ENCODE assay signal across 8 cellular contexts in the genomic region with DNA sequence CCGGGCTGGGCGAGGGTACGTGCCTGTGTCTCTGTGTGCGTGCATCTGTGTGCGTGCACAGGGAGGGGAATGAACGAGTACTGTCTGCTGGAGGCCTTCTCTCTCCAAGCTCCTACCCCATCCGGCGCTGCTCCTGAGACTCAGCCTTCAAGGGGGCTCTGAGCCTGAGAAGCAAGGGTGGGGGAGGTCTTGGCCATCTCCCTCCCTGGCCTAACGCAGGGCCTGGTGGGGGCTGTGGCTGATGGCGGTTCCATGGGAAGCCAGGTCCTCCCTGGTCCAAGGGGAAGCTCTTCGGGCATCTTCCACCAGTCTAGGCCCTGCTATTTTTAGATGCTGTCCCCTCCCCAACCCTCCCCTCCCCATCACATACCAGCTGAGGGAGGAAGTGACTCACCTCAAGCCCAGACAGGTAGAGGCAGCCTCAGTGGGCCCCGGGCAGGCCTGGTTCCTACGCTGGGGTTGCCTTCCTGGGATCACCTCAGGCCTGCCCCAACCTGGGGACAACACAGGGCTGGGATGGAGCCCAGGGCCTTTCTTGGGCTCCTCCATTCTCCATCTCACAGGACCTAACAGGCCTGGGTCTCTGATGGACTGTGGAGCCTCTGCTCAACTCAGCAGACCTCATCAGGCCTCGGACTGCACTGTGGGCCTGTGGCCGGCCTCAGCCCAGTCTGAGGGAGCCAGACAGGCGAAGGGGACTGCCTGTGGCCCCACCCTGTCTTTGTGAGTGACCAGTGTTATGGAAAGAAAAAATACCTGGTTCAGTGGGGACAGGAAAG. TPM values are rescaled to one million over a fixed set of nuclear protein-coding genes. Genes with fewer than 3 reads are reported as not detected.
A peak's percentile ranks its signal among the peaks of the same experiment; 100 is the strongest.
DNase-seq lines count a peak whose midpoint lies in the region; ATAC-seq and TF ChIP-seq lines count a peak whose summit lies in the region.

No MANE protein-coding gene starts in this region.

- intact Hi-C loops in esophagus squamous epithelium (cut with DNase I), result no loop called here

- peak; percentile 68 for DNase-seq in NK-92 treated with Interleukin-12 subunit alpha and Interleukin-12 subunit beta, amount 100 ng/mL, for 24 hours (lab: John Stamatoyannopoulos, UW)
- DNase-seq in NK-92 (lab: John Stamatoyannopoulos, UW; ENCODE audit: unreplicated experiment), result no peak
- DNase-seq in activated CD8-positive, alpha-beta memory T cell treated with anti-CD3 and anti-CD28 coated beads, Interleukin-2, amount 50 U/mL, for 4 hours, result peak; percentile 67
- DNase-seq in esophagus squamous epithelium (lab: John Stamatoyannopoulos, UW), result no peak
- DNase-seq in SIG-M5 (lab: John Stamatoyannopoulos, UW), result no peak
- no peak for DNase-seq in amygdala (lab: John Stamatoyannopoulos, UW)

- TF ChIP-seq POLR2A in esophagus squamous epithelium (IDR thresholded peaks at IDR 0.05), result no peak

- ATAC-seq in GM18498 (IDR thresholded peaks at IDR 0.05; ENCODE audit: unreplicated experiment), result no peak

- H3K27me3 ChIP-seq in esophagus squamous epithelium, result no peaks in the 10 kb centered on the region
- no peaks in the 10 kb centered on the region for H3K27me3 ChIP-seq in thymus (ENCODE audit: control insufficient read depth, insufficient read depth)

- TF ChIP-seq CTCF in esophagus squamous epithelium (IDR thresholded peaks at IDR 0.05), result no peak

- peak overlapping the region; percentile 88 to 95 (median 92) for H3K27ac ChIP-seq in esophagus squamous epithelium
- peak overlapping the region; percentile 70 for H3K27ac ChIP-seq in thymus (ENCODE audit: low read depth)

- no peaks in the 10 kb centered on the region for H3K9me3 ChIP-seq in esophagus squamous epithelium
- H3K9me3 ChIP-seq in thymus (ENCODE audit: control insufficient read depth), result no peaks in the 10 kb centered on the region

- H3K4me1 ChIP-seq in esophagus squamous epithelium (peaks cover 56 to 93% (median 73%) of the 10 kb centered on the region in 3 donors), thymus (ENCODE audit: control insufficient read depth, insufficient read depth, low read length) (peaks cover 67% of the 10 kb centered on the region)

- H3K4me3 ChIP-seq in esophagus squamous epithelium (no peak overlapping the region), thymus (ENCODE audit: low read length) (no peak overlapping the region)

- WGBS in esophagus squamous epithelium, 2 donors, result 26% methylated on average over 7 of the region's 16 CpGs; no CpG with 5 or more reads in 1 of the 2 donors
- WGBS in thymus, result 85% methylated on average over 16 of the region's 16 CpGs

- H3K36me3 ChIP-seq in esophagus squamous epithelium (no peaks in the 10 kb centered on the region), thymus (ENCODE audit: control insufficient read depth, insufficient read depth) (no peaks in the 10 kb centered on the region)

RNA-seq across cellular contexts. Expression of gene DNAJB12, which starts 32.2 kb away (rescaled TPM):
- total RNA-seq in esophagus squamous epithelium, result 10 to 100 TPM; 22.7 to 34.0 (median 23.8) TPM
- polyA plus RNA-seq in thymus, result 14.6 TPM

RNA-seq across cellular contexts. Expression of gene DDIT4, which starts 48.7 kb away (rescaled TPM):
- 100 to 1,000 TPM in 3 of 4 donors, 10 to 100 TPM in 1; 49.4 to 384 (median 138) TPM for total RNA-seq in esophagus squamous epithelium
- polyA plus RNA-seq in thymus, result 628 TPM

Comparison
In these comparisons a context has a peak if more than half of its experiments do, and no peak if none do; other contexts are left out.
1. DNase-seq: peak in NK-92 treated with Interleukin-12 subunit alpha and Interleukin-12 subunit beta, amount 100 ng/mL, for 24 hours (single experiment) and activated CD8-positive, alpha-beta memory T cell treated with anti-CD3 and anti-CD28 coated beads, Interleukin-2, amount 50 U/mL, for 4 hours (single experiment); none in NK-92 (single experiment), esophagus squamous epithelium (single experiment), SIG-M5 (single experiment) and amygdala (0 of 56).